Comparison of ENCODE assay signal across 26 cellular contexts in genomic region chr15:73804421-73804820, GRCh38. TPM values are rescaled to one million over a fixed set of nuclear protein-coding genes. Genes with fewer than 3 reads are reported as not detected.
DNase-seq lines count a peak whose midpoint lies in the region; ATAC-seq and TF ChIP-seq lines count a peak whose summit lies in the region.
"Had no signal": no experiment of that assay in that cellular context is flagged by ENCODE, and none has a peak within 500 bp of the region (broad histone marks: within the 10 kb centered on the region; RNA-seq: fewer than 3 reads in every experiment).

No MANE protein-coding gene starts in this region.

- 75 to 90% (median 80%) methylated on average over 6 of the region's 6 CpGs for WGBS in spleen, 5 donors

- no peak for TF ChIP-seq POLR2A in spleen (IDR thresholded peaks at IDR 0.05)

- no peak overlapping the region for H3K4me3 ChIP-seq in spleen
- H3K4me3 ChIP-seq: A549, gastrocnemius medialis, lower lobe of right lung, stomach, upper lobe of left lung had no signal

- H3K9me3 Mint-ChIP-seq in activated naive CD4-positive, alpha-beta T cell treated with anti-CD3 and anti-CD28 coated beads, Interleukin-2, amount 50 U/mL, for 72 hours: no peaks in the 10 kb centered on the region
- H3K9me3 Mint-ChIP-seq in activated naive CD8-positive, alpha-beta T cell treated with anti-CD3 and anti-CD28 coated beads for 36 hours: no peaks in the 10 kb centered on the region
- H3K9me3 Mint-ChIP-seq: activated T-cell treated with anti-CD3 and anti-CD28 coated beads, Interleukin-2, amount 50 U/mL, for 24 hours; T-cell had no signal

- no peaks in the 10 kb centered on the region for H3K36me3 ChIP-seq in spleen
- H3K36me3 ChIP-seq: BE2C, gastrocnemius medialis, lower lobe of right lung, stomach, upper lobe of left lung had no signal

- intact Hi-C loops in spleen (cut with DNase I; ENCODE audit: low total_unique reads): no loop called here

- no peak overlapping the region for H3K27ac Mint-ChIP-seq in activated naive CD4-positive, alpha-beta T cell treated with anti-CD3 and anti-CD28 coated beads, Interleukin-2, amount 50 U/mL, for 72 hours
- H3K27ac Mint-ChIP-seq in activated naive CD8-positive, alpha-beta T cell treated with anti-CD3 and anti-CD28 coated beads for 36 hours: no peak overlapping the region
- H3K27ac Mint-ChIP-seq: activated T-cell treated with anti-CD3 and anti-CD28 coated beads, Interleukin-2, amount 50 U/mL, for 24 hours; T-cell had no signal

- H3K4me3 Mint-ChIP-seq in activated naive CD8-positive, alpha-beta T cell treated with anti-CD3 and anti-CD28 coated beads for 36 hours: no peak overlapping the region
- H3K4me3 Mint-ChIP-seq: activated T-cell treated with anti-CD3 and anti-CD28 coated beads, Interleukin-2, amount 50 U/mL, for 24 hours; T-cell had no signal

- no peak for TF ChIP-seq CTCF in spleen (IDR thresholded peaks at IDR 0.05 in 8 of 11, conservative IDR thresholded peaks at IDR 0.05 in 3 of 11)

- DNase-seq in NCI-H2227 (lab: John Stamatoyannopoulos, UW; ENCODE audit: unreplicated experiment) (peak; percentile 53), NCI-H2227 treated with DMSO at 0.1 percent for 48 hours (lab: John Stamatoyannopoulos, UW) (no peak), NCI-H2081 treated with DMSO at 0.1 percent for 48 hours (lab: John Stamatoyannopoulos, UW) (peak; percentile 5), epidermal melanocyte (ENCODE audit: insufficient read length, low spot score) (peak; percentile 58), spleen (peak; percentile 45), pons (ENCODE audit: low spot score) (no peak)
- DNase-seq in activated naive CD4-positive, alpha-beta T cell treated with anti-CD3 and anti-CD28 coated beads, Interleukin-2, amount 50 U/mL, for 72 hours (ENCODE audit: low spot score in 2 of 2): no peak
- no peak for DNase-seq in activated naive CD8-positive, alpha-beta T cell treated with anti-CD3 and anti-CD28 coated beads for 36 hours
- DNase-seq: activated CD4-positive, CD25-positive, alpha-beta regulatory T cell treated with anti-CD3 and anti-CD28 coated beads, Interleukin-2, amount 50 U/mL, for 72 hours; activated CD8-positive, alpha-beta memory T cell treated with anti-CD3 and anti-CD28 coated beads for 24 hours; activated naive CD4-positive, alpha-beta T cell; activated T-cell treated with anti-CD3 and anti-CD28 coated beads, Interleukin-2, amount 50 U/mL, for 24 hours; amniotic stem cell; BE2C; effector CD4-positive, alpha-beta T cell; gastrocnemius medialis; Kasumi-1; lower lobe of right lung; NCI-H345; SHP77 treated with DMSO at 0.1 percent for 48 hours; stimulated activated CD4-positive, alpha-beta T cell treated with anti-CD3 and anti-CD28 coated beads, Interleukin-12 subunit alpha, Interleukin-12 subunit beta, amount 100 ng/mL, for 4 hours; stomach; T-cell; upper lobe of left lung had no signal

- no peak for ATAC-seq in activated naive CD4-positive, alpha-beta T cell treated with anti-CD3 and anti-CD28 coated beads, Interleukin-2, amount 50 U/mL, for 72 hours
- ATAC-seq: A549, gastrocnemius medialis, HCT116, lower lobe of right lung, T-cell had no signal

- H3K4me1 Mint-ChIP-seq in activated naive CD8-positive, alpha-beta T cell treated with anti-CD3 and anti-CD28 coated beads for 36 hours: no peaks in the 10 kb centered on the region
- H3K4me1 Mint-ChIP-seq: T-cell had no signal

- no peaks in the 10 kb centered on the region for H3K36me3 Mint-ChIP-seq in activated naive CD4-positive, alpha-beta T cell treated with anti-CD3 and anti-CD28 coated beads, Interleukin-2, amount 50 U/mL, for 72 hours
- H3K36me3 Mint-ChIP-seq in activated naive CD8-positive, alpha-beta T cell treated with anti-CD3 and anti-CD28 coated beads for 36 hours: no peaks in the 10 kb centered on the region
- H3K36me3 Mint-ChIP-seq: T-cell had no signal

- H3K27me3 ChIP-seq in spleen (replicated peaks in 1 of 7): peaks cover 0 to 30% (median 0%) of the 10 kb centered on the region in 7 donors
- H3K27me3 ChIP-seq: BE2C, gastrocnemius medialis, upper lobe of left lung had no signal

- no peaks in the 10 kb centered on the region for H3K9me3 ChIP-seq in spleen
- H3K9me3 ChIP-seq: A549, BE2C, gastrocnemius medialis, lower lobe of right lung, stomach, upper lobe of left lung had no signal

- H3K27me3 Mint-ChIP-seq in activated naive CD8-positive, alpha-beta T cell treated with anti-CD3 and anti-CD28 coated beads for 36 hours: no peaks in the 10 kb centered on the region

- peaks cover 0 to under 1% (median 0%) of the 10 kb centered on the region in 6 donors for H3K4me1 ChIP-seq in spleen
- H3K4me1 ChIP-seq: BE2C, upper lobe of left lung had no signal

- no peak overlapping the region for H3K27ac ChIP-seq in spleen
- H3K27ac ChIP-seq: A549, gastrocnemius medialis, lower lobe of right lung, stomach, upper lobe of left lung had no signal

RNA-seq across cellular contexts. Expression of gene INSYN1, which starts 51.3 kb away (rescaled TPM):
- 1 to 10 TPM in 3 of 7 donors, under 1 TPM in 3, not detected in 1; 0.51 to 2.8 (median 0.88) TPM for total RNA-seq in spleen
- polyA plus RNA-seq in spleen: 1 to 10 TPM in 1 of 3 donors, under 1 TPM in 2; 0.11 to 1.2 (median 0.35) TPM
- total RNA-seq in activated naive CD4-positive, alpha-beta T cell treated with anti-CD3 and anti-CD28 coated beads, Interleukin-2, amount 50 U/mL, for 72 hours: not detected
- total RNA-seq in activated naive CD8-positive, alpha-beta T cell treated with anti-CD3 and anti-CD28 coated beads for 36 hours: not detected
- total RNA-seq: T-cell had no signal

Comparison
In these comparisons a context has a peak if more than half of its experiments do, and no peak if none do; other contexts are left out.
1. DNase-seq: peak in NCI-H2227 (single experiment), NCI-H2081 treated with DMSO at 0.1 percent for 48 hours (single experiment), epidermal melanocyte (single experiment) and spleen (single experiment); none in NCI-H2227 treated with DMSO at 0.1 percent for 48 hours (single experiment), pons (single experiment), activated naive CD4-positive, alpha-beta T cell treated with anti-CD3 and anti-CD28 coated beads, Interleukin-2, amount 50 U/mL, for 72 hours (0 of 2) and activated naive CD8-positive, alpha-beta T cell treated with anti-CD3 and anti-CD28 coated beads for 36 hours (single experiment).